8 cellular contexts compared by ENCODE assay signal in the genomic region with DNA sequence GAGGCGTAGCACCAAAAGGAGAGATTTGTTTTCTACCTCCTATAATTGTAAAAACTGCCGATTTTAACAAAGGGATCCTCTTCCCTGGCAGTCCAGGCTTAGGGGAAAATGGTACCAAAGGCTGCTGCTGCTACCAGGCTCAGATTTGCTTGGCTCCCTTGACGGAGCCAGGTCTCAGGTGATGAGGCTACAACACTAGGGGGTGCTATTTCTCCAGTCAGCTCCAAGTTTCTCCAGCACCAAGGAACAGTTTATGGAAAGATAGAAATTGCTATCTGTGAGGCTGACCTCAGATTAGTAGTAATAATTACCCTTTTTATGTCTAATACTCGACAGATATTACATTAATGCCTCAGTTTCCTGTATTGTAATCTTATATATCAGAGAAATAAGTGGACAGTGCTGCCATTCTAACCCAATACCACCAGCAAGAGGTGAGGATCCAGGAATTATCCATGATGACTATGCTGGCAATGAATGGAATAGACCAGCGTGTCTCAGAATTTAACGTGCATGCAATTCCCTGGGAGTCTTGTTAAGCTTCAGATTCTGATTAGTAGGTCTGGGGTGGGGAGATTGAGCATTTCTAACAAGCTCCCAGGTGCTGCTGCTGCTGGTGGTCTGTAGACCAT.
DNase-seq lines count a peak whose midpoint lies in the region; ATAC-seq and TF ChIP-seq lines count a peak whose summit lies in the region.

No MANE protein-coding gene starts in this region.

- TF ChIP-seq RAD21 in Ishikawa (IDR thresholded peaks at IDR 0.05; ENCODE audit: low read depth), result peak; percentile 84

- intact Hi-C loops in dorsolateral prefrontal cortex (cut with DNase I) (loop anchor here (5.0 to 10.0 kb wide), 2 partner anchors 116 to 363 kb away; partner anchors contain the start of gene ESCO1 (in 1 of the 2)), vagina (cut with DNase I) (no loop called here)

- TF ChIP-seq POLR2A in vagina (IDR thresholded peaks at IDR 0.05), result no peak

- TF ChIP-seq CTCF in dorsolateral prefrontal cortex (IDR thresholded peaks at IDR 0.05 in 54 of 56, conservative IDR thresholded peaks at IDR 0.05 in 2 of 56; ENCODE audit: low read depth in 1 of 56, partially characterized antibody in 56 of 56) (peak; percentile 45 to 78 (median 67)), lung (IDR thresholded peaks at IDR 0.05; ENCODE audit: control extremely low read depth, extremely low read depth) (peak; percentile 43), vagina (IDR thresholded peaks at IDR 0.05) (peak in 2 of 3 experiments; percentile 23 to 26)

- H3K9me3 ChIP-seq in lung (ENCODE audit: control insufficient read depth in 2 of 2, insufficient read depth in 1 of 2, low read length in 1 of 2) (no peaks in the 10 kb centered on the region), vagina (no peaks in the 10 kb centered on the region)

- ATAC-seq in lung (ENCODE audit: insufficient read depth, low FRiP score) (no peak), GM18858 (IDR thresholded peaks at IDR 0.05; ENCODE audit: unreplicated experiment) (no peak)

- no peak overlapping the region for H3K4me3 ChIP-seq in dorsolateral prefrontal cortex
- H3K4me3 ChIP-seq in lung, result no peak overlapping the region
- no peak overlapping the region for H3K4me3 ChIP-seq in vagina

- TF ChIP-seq EP300 in Ishikawa (IDR thresholded peaks at IDR 0.05; ENCODE audit: borderline replicate concordance), result no peak

- DNase-seq in stimulated activated CD4-positive, alpha-beta T cell treated with anti-CD3 and anti-CD28 coated beads, Interleukin-12 subunit alpha, Interleukin-12 subunit beta, amount 100 ng/mL, for 4 hours, result peak; percentile 1
- DNase-seq in stimulated activated CD4-positive, alpha-beta T cell treated with anti-CD3 and anti-CD28 coated beads, Interleukin-4, amount 100 ng/mL, for 4 hours, result no peak
- DNase-seq in RKO (ENCODE audit: low spot score) (peak; percentile 49), dorsolateral prefrontal cortex (peak in 2 of 10 donors; percentile 25 to 37), lung (ENCODE audit: low spot score) (no peak), vagina (ENCODE audit: extremely low spot score in 2 of 2) (no peak)

- no peaks in the 10 kb centered on the region for H3K4me1 ChIP-seq in lung (ENCODE audit: control insufficient read depth in 2 of 2, insufficient read depth in 2 of 2, low read length in 2 of 2)
- H3K4me1 ChIP-seq in vagina, result no peaks in the 10 kb centered on the region

- 52 to 56% methylated on average over 6 of the region's 6 CpGs for WGBS in lung, 2 donors

- H3K27me3 ChIP-seq in dorsolateral prefrontal cortex (no peaks in the 10 kb centered on the region), lung (ENCODE audit: control insufficient read depth, insufficient read depth) (no peaks in the 10 kb centered on the region), vagina (no peaks in the 10 kb centered on the region)

- H3K27ac ChIP-seq in dorsolateral prefrontal cortex (no peak overlapping the region), lung (ENCODE audit: low read depth in 1 of 2, low read length in 1 of 2) (no peak overlapping the region), vagina (no peak overlapping the region)

- H3K36me3 ChIP-seq in lung (ENCODE audit: control insufficient read depth in 2 of 2, insufficient read depth in 2 of 2, low read length in 2 of 2) (no peaks in the 10 kb centered on the region), vagina (no peaks in the 10 kb centered on the region)

TF ChIP-seq in Ishikawa, 13 proteins besides CTCF, POLR2A, EP300 and RAD21:
- TF ChIP-seq TEAD4 (IDR thresholded peaks at IDR 0.05), result no peak
- TF ChIP-seq CREB1 (IDR thresholded peaks at IDR 0.05; ENCODE audit: low read depth), result no peak
- TF ChIP-seq CEBPB (IDR thresholded peaks at IDR 0.05), result no peak
- no peak for TF ChIP-seq FOXM1 (IDR thresholded peaks at IDR 0.05; ENCODE audit: borderline replicate concordance, low read depth)
- no peak for TF ChIP-seq EGR1 (IDR thresholded peaks at IDR 0.05)
- TF ChIP-seq, protein P1, sequence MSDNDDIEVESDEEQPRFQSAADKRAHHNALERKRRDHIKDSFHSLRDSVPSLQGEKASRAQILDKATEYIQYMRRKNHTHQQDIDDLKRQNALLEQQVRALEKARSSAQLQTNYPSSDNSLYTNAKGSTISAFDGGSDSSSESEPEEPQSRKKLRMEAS (IDR thresholded peaks at IDR 0.05), result no peak
- no peak for TF ChIP-seq REST (IDR thresholded peaks at IDR 0.05; ENCODE audit: low read depth)
- TF ChIP-seq, protein P2, sequence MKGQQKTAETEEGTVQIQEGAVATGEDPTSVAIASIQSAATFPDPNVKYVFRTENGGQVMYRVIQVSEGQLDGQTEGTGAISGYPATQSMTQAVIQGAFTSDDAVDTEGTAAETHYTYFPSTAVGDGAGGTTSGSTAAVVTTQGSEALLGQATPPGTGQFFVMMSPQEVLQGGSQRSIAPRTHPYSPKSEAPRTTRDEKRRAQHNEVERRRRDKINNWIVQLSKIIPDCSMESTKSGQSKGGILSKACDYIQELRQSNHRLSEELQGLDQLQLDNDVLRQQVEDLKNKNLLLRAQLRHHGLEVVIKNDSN (IDR thresholded peaks at IDR 0.05), result no peak
- TF ChIP-seq TCF12 (IDR thresholded peaks at IDR 0.05; ENCODE audit: low read depth), result no peak
- TF ChIP-seq TAF1 (IDR thresholded peaks at IDR 0.05; ENCODE audit: low read depth), result no peak
- TF ChIP-seq ZBTB7A (IDR thresholded peaks at IDR 0.05; ENCODE audit: low read depth), result no peak
- TF ChIP-seq YY1 (IDR thresholded peaks at IDR 0.05; ENCODE audit: low read depth), result no peak
- TF ChIP-seq NFIC (IDR thresholded peaks at IDR 0.05), result no peak

Comparison
In these comparisons a context has a peak if more than half of its experiments do, and no peak if none do; other contexts are left out.
1. DNase-seq: peak in stimulated activated CD4-positive, alpha-beta T cell treated with anti-CD3 and anti-CD28 coated beads, Interleukin-12 subunit alpha, Interleukin-12 subunit beta, amount 100 ng/mL, for 4 hours (single experiment) and RKO (single experiment); none in stimulated activated CD4-positive, alpha-beta T cell treated with anti-CD3 and anti-CD28 coated beads, Interleukin-4, amount 100 ng/mL, for 4 hours (0 of 2), lung (single experiment) and vagina (0 of 2).
2. Peak in every context shown above with its lines, with median percentiles within 50 percentile points of each other: CTCF ChIP-seq.